Comparison of ENCODE assay signal across 24 cellular contexts in the genomic region with DNA sequence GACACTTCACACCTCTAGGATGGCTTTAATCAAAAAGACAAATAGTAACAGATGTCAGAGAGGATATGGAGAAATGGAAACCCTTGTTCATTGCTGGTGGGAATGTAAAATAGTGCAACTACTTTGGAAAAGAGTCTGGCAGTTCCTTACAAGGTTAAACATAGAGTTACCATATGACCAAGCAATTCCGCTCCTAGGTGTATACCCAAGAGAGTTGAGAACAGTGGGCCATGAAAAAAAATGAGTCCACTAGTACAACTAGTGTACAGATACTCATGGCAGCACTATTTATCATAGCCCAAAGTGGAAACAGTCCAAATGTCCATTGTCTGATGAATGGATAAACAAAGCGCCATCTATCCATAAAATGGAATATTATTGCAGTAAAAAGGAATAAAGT. TPM values are rescaled to one million over a fixed set of nuclear protein-coding genes. Genes with fewer than 3 reads are reported as not detected.
"Had no signal": no experiment of that assay in that cellular context is flagged by ENCODE, and none has a peak within 500 bp of the region (broad histone marks: within the 10 kb centered on the region; RNA-seq: fewer than 3 reads in every experiment).

No MANE protein-coding gene starts in this region.

- H3K27ac ChIP-seq: RWPE1 had no signal

- ATAC-seq: Panc1, PC-3 had no signal

- DNase-seq: KBM-7, MV-4-11, NCI-H1048, NCI-H1105, NCI-H1417, NCI-H1436 treated with DMSO at 0.1 percent for 48 hours, NCI-H1694, NCI-H187 treated with DMSO at 0.1 percent for 48 hours, NCI-H2029 treated with DMSO at 0.1 percent for 48 hours, NCI-H2171 treated with DMSO at 0.1 percent for 48 hours, NCI-H345, NCI-H446 treated with DMSO at 0.1 percent for 48 hours, NCI-H510A treated with DMSO at 0.1 percent for 48 hours, NCI-H69, NCI-H774, PC-3, SHP77 had no signal

RNA-seq across cellular contexts. Expression of a gene that starts 39.1 kb away (rescaled TPM):
- total RNA-seq: HT-29, LHCN-M2, MCF 10A, OCI-LY7, PC-3, SK-MEL-5 had no signal
